In genomic region chrX:47645530-47645929, GRCh38 we compare ENCODE assay signal across 1 cellular context.
TF ChIP-seq lines count a peak whose summit lies in the region.

No MANE protein-coding gene starts in this region.

TF ChIP-seq in WTC11, 78 proteins besides CTCF, POLR2A, EP300 and RAD21:
- TF ChIP-seq ERG (CRISPR knock-in tag; IDR thresholded peaks at IDR 0.05) (no peak), ESRRA (CRISPR knock-in tag; IDR thresholded peaks at IDR 0.05; ENCODE audit: borderline replicate concordance) (no peak), FOXJ3 (CRISPR knock-in tag; IDR thresholded peaks at IDR 0.05; ENCODE audit: borderline replicate concordance) (no peak), GABPB1 (CRISPR knock-in tag; IDR thresholded peaks at IDR 0.05) (no peak), PRRX2 (CRISPR knock-in tag; IDR thresholded peaks at IDR 0.05) (no peak), NR2C2 (CRISPR knock-in tag; IDR thresholded peaks at IDR 0.05) (no peak)
